Comparison of ENCODE assay signal across 1 cellular context in the genomic region with DNA sequence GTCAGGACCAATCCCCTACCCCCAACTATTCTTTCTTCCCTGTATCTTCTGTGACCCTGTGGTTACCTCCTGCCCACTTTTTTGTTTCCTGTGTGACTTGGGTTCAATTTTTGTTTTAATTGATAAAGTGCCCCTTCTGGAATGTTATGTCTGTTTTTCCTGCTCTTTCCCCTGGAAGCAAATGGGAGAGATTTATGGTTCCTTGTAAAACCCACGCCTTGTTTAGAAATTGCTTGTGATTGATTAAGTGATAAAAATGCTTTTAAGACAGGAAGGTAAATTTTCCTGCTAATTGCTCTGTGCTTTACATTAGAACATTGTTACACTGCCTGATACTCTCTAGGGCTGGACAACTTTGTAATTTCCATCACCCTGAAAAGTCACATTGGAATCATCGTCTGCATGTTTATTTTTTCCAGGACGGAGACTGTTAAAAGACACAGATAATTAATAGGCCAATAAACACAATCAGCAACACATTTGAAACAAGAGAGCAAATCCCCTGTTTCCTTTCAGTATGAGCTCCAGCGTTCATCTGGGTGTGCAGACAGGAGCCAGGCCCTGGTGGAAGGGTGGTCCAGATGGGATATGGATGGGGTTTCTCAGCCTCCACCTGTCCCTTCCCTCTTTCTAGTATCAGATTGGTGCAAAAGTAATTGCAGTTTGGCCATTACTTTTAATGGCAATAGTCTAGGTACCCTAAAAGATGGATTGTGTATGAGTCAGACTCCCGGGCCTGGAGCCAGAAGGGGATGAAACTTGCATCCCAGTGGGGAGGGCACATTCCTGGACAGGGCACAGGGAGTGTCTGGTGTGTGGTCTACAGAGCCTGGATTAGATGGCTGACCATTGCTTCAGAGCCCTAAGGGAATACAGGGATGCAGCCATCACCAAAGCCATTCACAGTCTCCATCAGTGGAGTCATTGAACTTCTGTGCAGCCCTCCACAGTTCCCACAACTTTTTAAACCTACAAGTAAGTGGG.
TF ChIP-seq lines count a peak whose summit lies in the region.

No MANE protein-coding gene starts in this region.

TF ChIP-seq in A549, 52 proteins besides CTCF, POLR2A, EP300 and RAD21 (continued from another document):
- no peak for TF ChIP-seq ZFP36 (IDR thresholded peaks at IDR 0.05; ENCODE audit: borderline replicate concordance, partially characterized antibody)
- TF ChIP-seq JUNB (IDR thresholded peaks at IDR 0.05): no peak
- no peak for TF ChIP-seq CBX2 (IDR thresholded peaks at IDR 0.05; ENCODE audit: borderline replicate concordance, low read depth)
- no peak for TF ChIP-seq KDM5A (IDR thresholded peaks at IDR 0.05)
- TF ChIP-seq FOSB (CRISPR knock-in tag; IDR thresholded peaks at IDR 0.05): no peak
- no peak for TF ChIP-seq MAX (IDR thresholded peaks at IDR 0.05)
- TF ChIP-seq RNF2 (IDR thresholded peaks at IDR 0.05; ENCODE audit: borderline replicate concordance, low read depth): no peak
- TF ChIP-seq KDM1A (IDR thresholded peaks at IDR 0.05; ENCODE audit: low read depth): no peak
- no peak for TF ChIP-seq HEYL (CRISPR knock-in tag; IDR thresholded peaks at IDR 0.05)
- TF ChIP-seq TFCP2L1 (CRISPR knock-in tag; IDR thresholded peaks at IDR 0.05): no peak
